ENCODE assay signal across 1 cellular context in the genomic region with DNA sequence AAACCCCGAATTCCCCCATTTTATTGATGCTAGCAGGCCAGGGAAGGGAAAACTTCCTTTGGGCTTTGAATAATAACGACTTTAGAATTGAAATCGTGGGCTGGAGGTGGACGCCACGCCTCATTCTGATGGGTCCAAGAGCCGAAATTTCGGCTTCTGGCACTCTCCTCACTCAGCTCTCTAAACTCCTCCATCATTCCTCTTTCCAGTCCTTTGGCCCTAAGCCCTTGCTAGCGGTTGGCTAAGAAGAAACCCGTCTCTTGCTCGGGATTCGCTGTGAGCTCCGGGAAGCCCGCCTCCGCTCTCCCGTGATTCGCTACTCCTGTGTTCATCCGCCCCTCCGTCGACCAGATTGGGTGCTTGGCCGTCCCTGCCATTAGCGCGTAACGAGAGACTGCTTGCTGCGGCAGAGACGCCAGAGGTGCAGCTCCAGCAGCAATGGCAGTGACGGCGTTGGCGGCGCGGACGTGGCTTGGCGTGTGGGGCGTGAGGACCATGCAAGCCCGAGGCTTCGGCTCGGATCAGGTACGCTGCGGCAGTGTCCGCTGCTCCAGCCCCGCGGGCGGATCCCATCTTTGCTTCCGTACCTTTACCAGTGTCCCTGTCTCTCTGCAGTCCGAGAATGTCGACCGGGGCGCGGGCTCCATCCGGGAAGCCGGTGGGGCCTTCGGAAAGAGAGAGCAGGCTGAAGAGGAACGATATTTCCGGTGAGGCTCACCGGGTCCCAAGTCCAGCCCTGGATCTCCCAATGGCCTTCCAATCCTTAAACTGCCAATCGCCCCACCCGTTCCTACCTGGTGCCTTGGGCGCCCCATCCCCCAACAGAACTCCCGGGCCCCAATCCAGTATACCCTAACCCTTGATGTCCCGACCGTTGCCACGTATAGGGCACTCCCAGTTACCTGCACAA.
TF ChIP-seq lines count a peak whose summit lies in the region.

A gene (plus strand): TSS at position 379 of the 910 bp plus-strand sequence. CDS start 60 bp downstream, at position 439.

TF ChIP-seq in K562, 482 proteins besides CTCF, POLR2A, EP300 and RAD21 (continued from another document and continues in another):
- TF ChIP-seq, protein P1, sequence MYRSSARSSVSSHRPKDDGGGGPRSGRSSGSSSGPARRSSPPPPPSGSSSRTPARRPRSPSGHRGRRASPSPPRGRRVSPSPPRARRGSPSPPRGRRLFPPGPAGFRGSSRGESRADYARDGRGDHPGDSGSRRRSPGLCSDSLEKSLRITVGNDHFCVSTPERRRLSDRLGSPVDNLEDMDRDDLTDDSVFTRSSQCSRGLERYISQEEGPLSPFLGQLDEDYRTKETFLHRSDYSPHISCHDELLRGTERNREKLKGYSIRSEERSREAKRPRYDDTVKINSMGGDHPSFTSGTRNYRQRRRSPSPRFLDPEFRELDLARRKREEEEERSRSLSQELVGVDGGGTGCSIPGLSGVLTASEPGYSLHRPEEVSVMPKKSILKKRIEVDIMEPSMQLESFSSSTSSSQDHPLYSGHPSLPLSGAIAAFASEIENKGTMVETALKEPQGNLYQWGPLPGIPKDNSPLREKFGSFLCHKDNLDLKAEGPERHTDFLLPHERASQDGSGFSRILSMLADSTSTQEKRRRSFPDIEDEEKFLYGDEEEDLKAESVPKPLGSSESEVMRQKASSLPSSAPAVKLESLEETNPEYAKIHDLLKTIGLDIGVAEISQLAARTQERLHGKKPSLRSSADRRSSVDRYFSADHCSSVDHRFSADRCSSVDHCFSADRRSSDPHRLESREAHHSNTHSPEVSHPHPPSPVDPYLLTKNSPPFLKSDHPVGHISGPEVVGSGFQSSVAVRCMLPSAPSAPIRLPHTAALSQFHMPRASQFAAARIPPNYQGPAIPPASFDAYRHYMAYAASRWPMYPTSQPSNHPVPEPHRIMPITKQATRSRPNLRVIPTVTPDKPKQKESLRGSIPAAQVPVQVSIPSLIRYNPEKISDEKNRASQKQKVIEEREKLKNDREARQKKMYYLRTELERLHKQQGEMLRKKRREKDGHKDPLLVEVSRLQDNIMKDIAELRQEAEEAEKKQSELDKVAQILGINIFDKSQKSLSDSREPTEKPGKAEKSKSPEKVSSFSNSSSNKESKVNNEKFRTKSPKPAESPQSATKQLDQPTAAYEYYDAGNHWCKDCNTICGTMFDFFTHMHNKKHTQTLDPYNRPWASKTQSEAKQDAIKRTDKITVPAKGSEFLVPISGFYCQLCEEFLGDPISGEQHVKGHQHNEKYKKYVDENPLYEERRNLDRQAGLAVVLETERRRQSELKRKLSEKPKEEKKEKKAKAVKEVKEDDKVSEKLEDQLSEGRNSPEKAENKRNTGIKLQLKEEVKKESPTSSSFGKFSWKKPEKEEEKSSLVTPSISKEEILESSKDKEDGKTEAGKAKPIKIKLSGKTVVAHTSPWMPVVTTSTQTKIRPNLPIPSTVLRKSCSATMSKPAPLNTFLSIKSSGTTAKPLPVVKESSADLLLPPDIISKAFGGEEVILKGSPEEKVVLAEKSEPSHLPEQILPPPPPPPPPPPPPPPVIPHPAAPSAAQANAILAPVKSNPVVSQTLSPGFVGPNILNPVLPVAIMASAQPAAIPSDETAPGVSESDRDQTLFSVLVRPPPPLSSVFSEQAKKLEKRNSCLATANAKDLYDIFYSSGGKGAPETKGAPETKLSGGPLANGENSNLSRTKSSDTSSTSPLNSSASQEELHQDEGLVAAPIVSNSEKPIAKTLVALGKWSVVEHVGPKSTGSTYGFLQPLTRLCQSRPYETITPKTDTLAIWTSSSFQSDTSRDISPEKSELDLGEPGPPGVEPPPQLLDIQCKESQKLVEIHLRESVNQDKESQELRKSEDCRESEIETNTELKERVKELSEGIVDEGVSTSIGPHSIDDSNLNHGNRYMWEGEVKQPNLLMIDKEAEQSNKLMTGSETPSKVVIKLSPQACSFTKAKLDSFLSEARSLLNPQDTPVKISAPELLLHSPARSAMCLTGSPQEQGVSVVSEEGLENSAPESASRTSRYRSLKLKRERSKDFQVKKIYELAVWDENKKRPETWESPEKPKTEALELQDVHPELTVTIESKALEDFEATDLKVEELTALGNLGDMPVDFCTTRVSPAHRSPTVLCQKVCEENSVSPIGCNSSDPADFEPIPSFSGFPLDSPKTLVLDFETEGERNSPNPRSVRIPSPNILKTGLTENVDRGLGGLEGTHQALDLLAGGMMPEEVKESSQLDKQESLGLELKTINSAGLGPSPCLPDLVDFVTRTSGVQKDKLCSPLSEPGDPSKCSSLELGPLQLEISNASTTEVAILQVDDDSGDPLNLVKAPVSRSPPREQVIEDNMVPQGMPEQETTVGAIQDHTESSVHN (IDR thresholded peaks at IDR 0.05; ENCODE audit: borderline replicate concordance in 1 of 2, low read depth in 1 of 2): no peak
- TF ChIP-seq MTA3 (IDR thresholded peaks at IDR 0.05; ENCODE audit: borderline replicate concordance) (peak; percentile 94; the same call in 1 of the 2 replicates), MCM5 (IDR thresholded peaks at IDR 0.05; ENCODE audit: low read depth) (no peak), ZFP1 (CRISPR knock-in tag; IDR thresholded peaks at IDR 0.05) (no peak), CEBPG (CRISPR knock-in tag; IDR thresholded peaks at IDR 0.05) (peak; percentile 6; the same call in 1 of the 2 replicates), CEBPG (tag; conservative IDR thresholded peaks at IDR 0.05 in 1 of 2, IDR thresholded peaks at IDR 0.05 in 1 of 2) (no peak), ZNF41 (CRISPR knock-in tag; conservative IDR thresholded peaks at IDR 0.05) (no peak), XRCC3 (IDR thresholded peaks at IDR 0.05) (no peak), MAFG (tag; conservative IDR thresholded peaks at IDR 0.05) (no peak), MAZ (CRISPR knock-in tag; conservative IDR thresholded peaks at IDR 0.05 in 1 of 2, IDR thresholded peaks at IDR 0.05 in 1 of 2) (peak; percentile 49 to 64; a peak in 2 of 4 replicates), ZNF778 (CRISPR knock-in tag; IDR thresholded peaks at IDR 0.05) (no peak), ZNF121 (CRISPR knock-in tag; conservative IDR thresholded peaks at IDR 0.05) (no peak), KLF6 (CRISPR knock-in tag; IDR thresholded peaks at IDR 0.05; ENCODE audit: borderline replicate concordance) (no peak), CCAR2 (IDR thresholded peaks at IDR 0.05; ENCODE audit: low read depth, low read length) (no peak), PHTF2 (CRISPR knock-in tag; IDR thresholded peaks at IDR 0.05) (no peak), ZSCAN32 (CRISPR knock-in tag; IDR thresholded peaks at IDR 0.05) (no peak), ZNF232 (CRISPR knock-in tag; IDR thresholded peaks at IDR 0.05) (no peak; the same call in 1 of the 2 replicates)
- TF ChIP-seq, protein P2, sequence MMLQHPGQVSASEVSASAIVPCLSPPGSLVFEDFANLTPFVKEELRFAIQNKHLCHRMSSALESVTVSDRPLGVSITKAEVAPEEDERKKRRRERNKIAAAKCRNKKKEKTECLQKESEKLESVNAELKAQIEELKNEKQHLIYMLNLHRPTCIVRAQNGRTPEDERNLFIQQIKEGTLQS (IDR thresholded peaks at IDR 0.05): no peak
- TF ChIP-seq, protein P2 (CRISPR knock-in tag; conservative IDR thresholded peaks at IDR 0.05): no peak
- TF ChIP-seq, protein P3, sequence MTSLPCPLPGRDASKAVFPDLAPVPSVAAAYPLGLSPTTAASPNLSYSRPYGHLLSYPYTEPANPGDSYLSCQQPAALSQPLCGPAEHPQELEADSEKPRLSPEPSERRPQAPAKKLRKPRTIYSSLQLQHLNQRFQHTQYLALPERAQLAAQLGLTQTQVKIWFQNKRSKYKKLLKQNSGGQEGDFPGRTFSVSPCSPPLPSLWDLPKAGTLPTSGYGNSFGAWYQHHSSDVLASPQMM (CRISPR knock-in tag; IDR thresholded peaks at IDR 0.05): no peak
- TF ChIP-seq, protein P4, sequence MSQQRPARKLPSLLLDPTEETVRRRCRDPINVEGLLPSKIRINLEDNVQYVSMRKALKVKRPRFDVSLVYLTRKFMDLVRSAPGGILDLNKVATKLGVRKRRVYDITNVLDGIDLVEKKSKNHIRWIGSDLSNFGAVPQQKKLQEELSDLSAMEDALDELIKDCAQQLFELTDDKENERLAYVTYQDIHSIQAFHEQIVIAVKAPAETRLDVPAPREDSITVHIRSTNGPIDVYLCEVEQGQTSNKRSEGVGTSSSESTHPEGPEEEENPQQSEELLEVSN (IDR thresholded peaks at IDR 0.05; ENCODE audit: borderline replicate concordance in 1 of 2, extremely low read depth in 1 of 2, insufficient read depth in 1 of 2, insufficient read length in 1 of 2, low read depth in 1 of 2, low read length in 1 of 2, poor library complexity in 1 of 2, severe bottlenecking in 1 of 2): peak; percentile 48 to 58
- TF ChIP-seq, protein P5, sequence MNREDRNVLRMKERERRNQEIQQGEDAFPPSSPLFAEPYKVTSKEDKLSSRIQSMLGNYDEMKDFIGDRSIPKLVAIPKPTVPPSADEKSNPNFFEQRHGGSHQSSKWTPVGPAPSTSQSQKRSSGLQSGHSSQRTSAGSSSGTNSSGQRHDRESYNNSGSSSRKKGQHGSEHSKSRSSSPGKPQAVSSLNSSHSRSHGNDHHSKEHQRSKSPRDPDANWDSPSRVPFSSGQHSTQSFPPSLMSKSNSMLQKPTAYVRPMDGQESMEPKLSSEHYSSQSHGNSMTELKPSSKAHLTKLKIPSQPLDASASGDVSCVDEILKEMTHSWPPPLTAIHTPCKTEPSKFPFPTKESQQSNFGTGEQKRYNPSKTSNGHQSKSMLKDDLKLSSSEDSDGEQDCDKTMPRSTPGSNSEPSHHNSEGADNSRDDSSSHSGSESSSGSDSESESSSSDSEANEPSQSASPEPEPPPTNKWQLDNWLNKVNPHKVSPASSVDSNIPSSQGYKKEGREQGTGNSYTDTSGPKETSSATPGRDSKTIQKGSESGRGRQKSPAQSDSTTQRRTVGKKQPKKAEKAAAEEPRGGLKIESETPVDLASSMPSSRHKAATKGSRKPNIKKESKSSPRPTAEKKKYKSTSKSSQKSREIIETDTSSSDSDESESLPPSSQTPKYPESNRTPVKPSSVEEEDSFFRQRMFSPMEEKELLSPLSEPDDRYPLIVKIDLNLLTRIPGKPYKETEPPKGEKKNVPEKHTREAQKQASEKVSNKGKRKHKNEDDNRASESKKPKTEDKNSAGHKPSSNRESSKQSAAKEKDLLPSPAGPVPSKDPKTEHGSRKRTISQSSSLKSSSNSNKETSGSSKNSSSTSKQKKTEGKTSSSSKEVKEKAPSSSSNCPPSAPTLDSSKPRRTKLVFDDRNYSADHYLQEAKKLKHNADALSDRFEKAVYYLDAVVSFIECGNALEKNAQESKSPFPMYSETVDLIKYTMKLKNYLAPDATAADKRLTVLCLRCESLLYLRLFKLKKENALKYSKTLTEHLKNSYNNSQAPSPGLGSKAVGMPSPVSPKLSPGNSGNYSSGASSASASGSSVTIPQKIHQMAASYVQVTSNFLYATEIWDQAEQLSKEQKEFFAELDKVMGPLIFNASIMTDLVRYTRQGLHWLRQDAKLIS (CRISPR knock-in tag; IDR thresholded peaks at IDR 0.05): peak; percentile 49
- TF ChIP-seq, protein P6, sequence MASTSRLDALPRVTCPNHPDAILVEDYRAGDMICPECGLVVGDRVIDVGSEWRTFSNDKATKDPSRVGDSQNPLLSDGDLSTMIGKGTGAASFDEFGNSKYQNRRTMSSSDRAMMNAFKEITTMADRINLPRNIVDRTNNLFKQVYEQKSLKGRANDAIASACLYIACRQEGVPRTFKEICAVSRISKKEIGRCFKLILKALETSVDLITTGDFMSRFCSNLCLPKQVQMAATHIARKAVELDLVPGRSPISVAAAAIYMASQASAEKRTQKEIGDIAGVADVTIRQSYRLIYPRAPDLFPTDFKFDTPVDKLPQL (IDR thresholded peaks at IDR 0.05; ENCODE audit: extremely low read depth, insufficient read length): no peak
- TF ChIP-seq, protein P7, sequence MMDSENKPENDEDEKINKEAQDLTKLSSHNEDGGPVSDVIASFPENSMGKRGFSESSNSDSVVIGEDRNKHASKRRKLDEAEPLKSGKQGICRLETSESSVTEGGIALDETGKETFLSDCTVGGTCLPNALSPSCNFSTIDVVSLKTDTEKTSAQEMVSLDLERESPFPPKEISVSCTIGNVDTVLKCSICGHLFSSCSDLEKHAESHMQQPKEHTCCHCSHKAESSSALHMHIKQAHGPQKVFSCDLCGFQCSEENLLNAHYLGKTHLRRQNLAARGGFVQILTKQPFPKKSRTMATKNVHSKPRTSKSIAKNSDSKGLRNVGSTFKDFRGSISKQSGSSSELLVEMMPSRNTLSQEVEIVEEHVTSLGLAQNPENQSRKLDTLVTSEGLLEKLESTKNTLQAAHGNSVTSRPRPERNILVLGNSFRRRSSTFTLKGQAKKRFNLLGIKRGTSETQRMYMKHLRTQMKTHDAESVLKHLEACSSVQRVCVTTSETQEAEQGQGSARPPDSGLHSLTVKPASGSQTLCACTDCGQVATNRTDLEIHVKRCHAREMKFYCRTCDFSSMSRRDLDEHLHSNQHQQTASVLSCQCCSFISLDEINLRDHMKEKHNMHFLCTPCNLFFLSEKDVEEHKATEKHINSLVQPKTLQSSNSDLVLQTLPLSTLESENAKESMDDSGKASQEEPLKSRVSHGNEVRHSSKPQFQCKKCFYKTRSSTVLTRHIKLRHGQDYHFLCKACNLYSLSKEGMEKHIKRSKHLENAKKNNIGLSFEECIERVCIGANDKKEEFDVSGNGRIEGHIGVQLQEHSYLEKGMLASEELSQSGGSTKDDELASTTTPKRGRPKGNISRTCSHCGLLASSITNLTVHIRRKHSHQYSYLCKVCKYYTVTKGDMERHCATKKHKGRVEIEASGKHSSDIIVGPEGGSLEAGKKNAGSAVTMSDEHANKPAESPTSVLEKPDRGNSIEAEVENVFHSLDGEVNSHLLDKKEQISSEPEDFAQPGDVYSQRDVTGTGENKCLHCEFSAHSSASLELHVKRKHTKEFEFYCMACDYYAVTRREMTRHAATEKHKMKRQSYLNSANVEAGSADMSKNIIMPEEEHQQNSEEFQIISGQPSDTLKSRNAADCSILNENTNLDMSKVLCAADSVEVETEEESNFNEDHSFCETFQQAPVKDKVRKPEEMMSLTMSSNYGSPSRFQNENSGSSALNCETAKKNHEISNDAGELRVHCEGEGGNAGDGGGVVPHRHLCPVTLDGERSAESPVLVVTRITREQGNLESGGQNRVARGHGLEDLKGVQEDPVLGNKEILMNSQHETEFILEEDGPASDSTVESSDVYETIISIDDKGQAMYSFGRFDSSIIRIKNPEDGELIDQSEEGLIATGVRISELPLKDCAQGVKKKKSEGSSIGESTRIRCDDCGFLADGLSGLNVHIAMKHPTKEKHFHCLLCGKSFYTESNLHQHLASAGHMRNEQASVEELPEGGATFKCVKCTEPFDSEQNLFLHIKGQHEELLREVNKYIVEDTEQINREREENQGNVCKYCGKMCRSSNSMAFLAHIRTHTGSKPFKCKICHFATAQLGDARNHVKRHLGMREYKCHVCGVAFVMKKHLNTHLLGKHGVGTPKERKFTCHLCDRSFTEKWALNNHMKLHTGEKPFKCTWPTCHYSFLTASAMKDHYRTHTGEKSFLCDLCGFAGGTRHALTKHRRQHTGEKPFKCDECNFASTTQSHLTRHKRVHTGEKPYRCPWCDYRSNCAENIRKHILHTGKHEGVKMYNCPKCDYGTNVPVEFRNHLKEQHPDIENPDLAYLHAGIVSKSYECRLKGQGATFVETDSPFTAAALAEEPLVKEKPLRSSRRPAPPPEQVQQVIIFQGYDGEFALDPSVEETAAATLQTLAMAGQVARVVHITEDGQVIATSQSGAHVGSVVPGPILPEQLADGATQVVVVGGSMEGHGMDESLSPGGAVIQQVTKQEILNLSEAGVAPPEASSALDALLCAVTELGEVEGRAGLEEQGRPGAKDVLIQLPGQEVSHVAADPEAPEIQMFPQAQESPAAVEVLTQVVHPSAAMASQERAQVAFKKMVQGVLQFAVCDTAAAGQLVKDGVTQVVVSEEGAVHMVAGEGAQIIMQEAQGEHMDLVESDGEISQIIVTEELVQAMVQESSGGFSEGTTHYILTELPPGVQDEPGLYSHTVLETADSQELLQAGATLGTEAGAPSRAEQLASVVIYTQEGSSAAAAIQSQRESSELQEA (IDR thresholded peaks at IDR 0.05; ENCODE audit: low read depth): no peak; the same call in 1 of the 2 replicates
